11 cellular contexts compared by ENCODE assay signal in the genomic region with DNA sequence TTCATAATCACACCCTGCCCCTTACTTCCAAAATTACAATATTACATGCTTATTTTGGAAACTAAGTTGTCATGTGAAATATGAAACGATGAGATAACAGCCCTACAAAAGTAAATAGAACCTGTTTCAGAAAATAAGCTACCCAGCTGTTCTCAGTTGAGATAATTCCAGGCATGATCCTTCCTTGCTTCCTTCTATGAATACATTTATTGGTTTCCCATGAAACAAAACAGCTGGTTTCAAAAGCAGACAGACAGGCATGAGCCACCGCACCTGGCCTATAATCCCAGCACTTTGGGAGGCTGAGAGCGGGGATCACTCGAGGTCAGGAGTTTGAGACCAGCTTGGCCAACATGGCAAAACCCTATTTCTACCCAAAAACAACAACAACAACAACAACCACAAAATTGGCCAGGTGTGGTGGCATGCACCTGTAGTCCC.
DNase-seq lines count a peak whose midpoint lies in the region; ATAC-seq, FAIRE-seq and TF ChIP-seq lines count a peak whose summit lies in the region.
"Had no signal": no experiment of that assay in that cellular context is flagged by ENCODE, and none has a peak within 500 bp of the region (broad histone marks: within the 10 kb centered on the region; RNA-seq: fewer than 3 reads in every experiment).

No MANE protein-coding gene starts in this region.

- peaks cover 0 to 5% (median 0%) of the 10 kb centered on the region in 9 donors for H3K36me3 ChIP-seq in heart right ventricle
- no peaks in the 10 kb centered on the region for H3K36me3 ChIP-seq in transverse colon
- peaks cover 0 to 9% of the 10 kb centered on the region in 2 donors for H3K36me3 ChIP-seq in kidney (ENCODE audit: control insufficient read depth in 1 of 2, insufficient read depth in 2 of 2, low read length in 2 of 2)
- H3K36me3 ChIP-seq in right lobe of liver = no peaks in the 10 kb centered on the region

- H3K27me3 Mint-ChIP-seq in T-cell = no peaks in the 10 kb centered on the region

- peaks cover 12% of the 10 kb centered on the region for H3K36me3 Mint-ChIP-seq in T-cell

- TF ChIP-seq POLR2A in transverse colon (IDR thresholded peaks at IDR 0.05) (no peak), right lobe of liver (IDR thresholded peaks at IDR 0.05) (no peak)

- H3K4me3 ChIP-seq in heart right ventricle (no peak overlapping the region), transverse colon (no peak overlapping the region), kidney (ENCODE audit: low read length in 2 of 2) (no peak overlapping the region), right lobe of liver (no peak overlapping the region)

- H3K9me3 ChIP-seq in heart right ventricle = no peaks in the 10 kb centered on the region
- no peaks in the 10 kb centered on the region for H3K9me3 ChIP-seq in transverse colon
- no peaks in the 10 kb centered on the region for H3K9me3 ChIP-seq in kidney (ENCODE audit: control insufficient read depth in 1 of 2, low read length in 2 of 2)
- H3K9me3 ChIP-seq in right lobe of liver = no peaks in the 10 kb centered on the region

- peaks cover 80 to 93% (median 90%) of the 10 kb centered on the region in 3 donors for H3K4me1 Mint-ChIP-seq in T-cell

- no peaks in the 10 kb centered on the region for H3K27me3 ChIP-seq in heart right ventricle
- H3K27me3 ChIP-seq in transverse colon = no peaks in the 10 kb centered on the region
- no peaks in the 10 kb centered on the region for H3K27me3 ChIP-seq in right lobe of liver

- POLR2A ChIA-PET in T-cell (lab: Charles Lee) = interaction anchor here in 1 of 2 donors (0.6 to 0.7 kb wide), 3 partner anchors 59 to 1257 kb away, joined by 4 to 5 read pairs (median 4); no protein-coding TSS in a partner anchor

- no peak for ATAC-seq in heart right ventricle
- ATAC-seq in Right ventricle myocardium inferior = no peak
- ATAC-seq in T-cell (replicated peaks in 1 of 4) = no peak
- ATAC-seq in right lobe of liver = no peak

- WGBS in heart right ventricle, 2 donors = 59 to 65% methylated on average over 4 of the region's 4 CpGs
- 63 to 70% methylated on average over 3 to 4 of the region's 4 CpGs for WGBS in transverse colon (ENCODE audit: low coverage in 1 of 2), 2 donors
- 61% methylated on average over 2 of the region's 4 CpGs for WGBS in right lobe of liver (ENCODE audit: insufficient coverage, low coverage, low lambda C conversion rate, missing lambda C conversion rate)

- H3K4me3 Mint-ChIP-seq in T-cell = no peak overlapping the region
- H3K4me3 Mint-ChIP-seq: endodermal cell had no signal

- no peak overlapping the region for H3K9ac ChIP-seq in kidney (ENCODE audit: low read length in 2 of 2)

- no peak for TF ChIP-seq EP300 in transverse colon (IDR thresholded peaks at IDR 0.05; ENCODE audit: low read depth)

- peak; percentile 55 for FAIRE-seq in islet of Langerhans (lab: Jason Lieb, UNC)
- FAIRE-seq in kidney (lab: Jason Lieb, UNC) = no peak

- intact Hi-C loops in heart right ventricle (cut with DNase I) (loop anchor here in 3 of 10 donors (5.0 to 10.0 kb wide), 2 partner anchors 93 to 96 kb away; a partner anchor contains a TSS), Right ventricle myocardium inferior (cut with DNase I) (no loop called here), transverse colon (cut with DNase I; ENCODE audit: low total_unique reads) (no loop called here), kidney (cut with DNase I) (no loop called here), right lobe of liver (cut with DNase I) (loop anchor here in 1 of 2 donors (10.0 kb wide), 1 partner anchor 83 kb away; no protein-coding TSS in a partner anchor)

- DNase-seq in heart right ventricle (no peak), Right ventricle myocardium inferior (ENCODE audit: missing footprints) (no peak), T-cell (no peak), transverse colon (no peak), kidney (no peak), right lobe of liver (no peak), RKO (ENCODE audit: low spot score) (no peak)
- DNase-seq: activated CD4-positive, alpha-beta T cell treated with anti-CD3 and anti-CD28 coated beads for 1 hour; COR-L47; endodermal cell had no signal

- peak overlapping the region in 6 of 10 donors; percentile 3 to 81 (median 14) for H3K27ac ChIP-seq in heart right ventricle
- peak overlapping the region; percentile 83 to 88 (median 84) for H3K27ac ChIP-seq in transverse colon
- peak overlapping the region in 1 of 2 donors; percentile 9 for H3K27ac ChIP-seq in kidney (ENCODE audit: low read depth in 2 of 2, low read length in 2 of 2)
- H3K27ac ChIP-seq in right lobe of liver = peak overlapping the region in 1 of 3 donors; percentile 91

- in situ Hi-C loops in transverse colon (cut with MboI; ENCODE audit: low pct_ligation_motif_present in 1 of 4, low pct_unique_long_range_greater_than_20kb in 1 of 4, low sequenced_read_pairs in 3 of 4) = no loop called here

- H3K4me1 ChIP-seq in heart right ventricle = peaks cover 23 to 100% (median 90%) of the 10 kb centered on the region in 9 donors
- peaks cover 54 to 73% (median 65%) of the 10 kb centered on the region in 4 donors for H3K4me1 ChIP-seq in transverse colon
- H3K4me1 ChIP-seq in kidney (ENCODE audit: control insufficient read depth in 1 of 2, insufficient read depth in 1 of 2, low read depth in 1 of 2, low read length in 2 of 2) = peaks cover 31 to 46% of the 10 kb centered on the region in 2 donors
- H3K4me1 ChIP-seq in right lobe of liver = peaks cover 0 to 74% (median 34%) of the 10 kb centered on the region in 4 donors

- TF ChIP-seq CTCF in heart right ventricle (IDR thresholded peaks at IDR 0.05) = no peak
- TF ChIP-seq CTCF in transverse colon (IDR thresholded peaks at IDR 0.05) = no peak
- TF ChIP-seq CTCF in kidney (IDR thresholded peaks at IDR 0.05; ENCODE audit: borderline replicate concordance, extremely low read depth, insufficient read depth) = no peak
- no peak for TF ChIP-seq CTCF in right lobe of liver (IDR thresholded peaks at IDR 0.05)

- H3K27ac Mint-ChIP-seq in T-cell = peak overlapping the region; percentile 84 to 89

- H3K9me3 Mint-ChIP-seq in T-cell = no peaks in the 10 kb centered on the region
- H3K9me3 Mint-ChIP-seq: endodermal cell had no signal

- CTCF ChIA-PET in T-cell (lab: Charles Lee) = interaction anchor here in 1 of 2 donors (1.0 kb wide), 1 partner anchor 171 kb away, joined by 3 read pairs; no protein-coding TSS in a partner anchor
